ENCODE assay signal across 8 cellular contexts in the genomic region with DNA sequence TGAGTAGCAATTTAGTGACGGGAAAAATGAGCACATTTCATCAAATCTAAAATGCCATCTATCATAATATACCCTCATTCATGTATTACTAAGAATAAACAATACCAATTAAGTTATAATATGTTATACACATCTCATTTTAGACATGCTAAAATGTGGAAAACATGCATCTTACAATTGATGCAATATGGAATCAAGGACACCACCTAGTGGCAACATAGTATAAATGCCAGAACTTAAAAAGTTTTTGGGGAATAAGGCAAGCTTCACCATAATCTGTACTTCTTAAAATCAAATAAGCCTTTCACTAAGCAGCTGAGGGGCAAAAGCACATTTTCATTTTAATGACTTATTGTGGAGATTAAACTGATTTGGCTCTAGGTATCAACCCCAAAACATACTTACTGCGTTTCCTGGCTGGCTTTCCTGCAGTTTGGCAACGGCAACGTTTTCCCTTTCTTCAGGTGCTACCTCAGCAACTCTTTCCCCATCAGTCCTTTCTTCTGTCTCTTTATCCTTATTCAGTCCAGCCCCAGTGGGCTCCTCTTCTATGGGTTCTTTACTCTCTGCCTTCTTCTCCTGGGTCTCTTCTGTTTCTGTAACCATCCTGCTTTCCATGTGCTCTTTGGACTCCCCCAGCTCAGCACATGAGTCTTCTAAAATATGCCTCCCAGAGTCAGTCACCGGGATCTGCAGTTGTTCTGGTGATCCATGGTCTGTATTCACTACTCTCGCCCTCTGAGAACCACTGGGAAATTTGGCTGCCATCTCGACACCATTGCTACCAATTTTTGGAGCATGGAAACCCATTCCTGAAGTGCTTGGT. TPM values are rescaled to one million over a fixed set of nuclear protein-coding genes. Genes with fewer than 3 reads are reported as not detected.
DNase-seq lines count a peak whose midpoint lies in the region; ATAC-seq, FAIRE-seq and TF ChIP-seq lines count a peak whose summit lies in the region.

No MANE protein-coding gene starts in this region.

- peaks cover 68% of the 10 kb centered on the region for H3K79me2 ChIP-seq in K562 (ENCODE audit: control insufficient read depth, insufficient read depth, low read length)

- peak; percentile 62 to 74 for TF ChIP-seq RAD21 in K562 (CRISPR knock-in tag; conservative IDR thresholded peaks at IDR 0.05 in 1 of 2, IDR thresholded peaks at IDR 0.05 in 1 of 2)

- BruUV-seq in K562 (replicated peaks; lab: Mats Ljungman, UMichigan) = no TSS peak

- H3K36me3 ChIP-seq in K562 (ENCODE audit: control insufficient read depth, insufficient read depth, low read length) (peaks cover 97% of the 10 kb centered on the region), lower lobe of right lung (peaks cover 100% of the 10 kb centered on the region)

- FAIRE-seq in K562 (lab: Jason Lieb, UNC) = peak; percentile 75

- H3K9ac ChIP-seq in K562 (ENCODE audit: insufficient read depth in 1 of 2, low read depth in 2 of 2, low read length in 2 of 2) = no peak overlapping the region; a peak in 1 of 4 replicates

- CTCF ChIA-PET in K562 (lab: Yijun Ruan, JAX; ENCODE audit: low intra/inter-chr PET ratio) = interaction anchor here (0.6 to 5.2 kb wide), 8 partner anchors 11 to 512 kb away, joined by 3 to 36 read pairs (median 3); a partner anchor contains a TSS

- no peaks in the 10 kb centered on the region for H3K27me3 ChIP-seq in K562 (ENCODE audit: control insufficient read depth in 2 of 2, insufficient read depth in 2 of 2, low read length in 2 of 2)
- no peaks in the 10 kb centered on the region for H3K27me3 ChIP-seq in lower lobe of right lung (ENCODE audit: low read depth)

- TF ChIP-seq POLR2A in K562 (conservative IDR thresholded peaks at IDR 0.05) = no peak

- DNase-seq in GM04504 (ENCODE audit: low read depth) (peak; percentile 12), NCI-H2196 (lab: John Stamatoyannopoulos, UW; ENCODE audit: unreplicated experiment) (peak; percentile 63), K562 (ENCODE audit: extremely low read depth in 1 of 4, low spot score in 3 of 4) (peak in 2 of 4 experiments; percentile 42 to 71), lower lobe of right lung (no peak), 8988T (no peak), SK-N-DZ (ENCODE audit: low spot score) (no peak), NCI-H526 treated with DMSO at 0.1 percent for 48 hours (lab: John Stamatoyannopoulos, UW) (no peak)

- no peaks in the 10 kb centered on the region for H3K4me1 ChIP-seq in K562 (replicated peaks in 1 of 2; ENCODE audit: control insufficient read depth in 2 of 2, insufficient read depth in 2 of 2, low read length in 2 of 2)
- H3K4me1 ChIP-seq in lower lobe of right lung = no peaks in the 10 kb centered on the region

- no peak overlapping the region for H3K4me3 ChIP-seq in K562
- H3K4me3 ChIP-seq in lower lobe of right lung = no peak overlapping the region

- ATAC-seq in K562 = peak; percentile 79
- ATAC-seq in lower lobe of right lung = peak in 1 of 2 donors; percentile 51

- no peak overlapping the region for H2AFZ ChIP-seq in K562 (ENCODE audit: low read depth, low read length)

- no peak overlapping the region for H3K27ac ChIP-seq in 22Rv1
- H3K27ac ChIP-seq in K562 (ENCODE audit: extremely low read depth, low read depth, low read length) = no peak overlapping the region; the same call in 2 of the 3 replicates
- no peak overlapping the region for H3K27ac ChIP-seq in lower lobe of right lung

- H4K20me1 ChIP-seq in K562 (replicated peaks; ENCODE audit: control insufficient read depth, insufficient read depth, low read length) = 0 out of 2 replicates have a peak, but pooled peaks cover 10% of the 10 kb centered on the region

- no peak overlapping the region for H3K4me2 ChIP-seq in K562 (ENCODE audit: insufficient read depth, low read length)

- no peaks in the 10 kb centered on the region for H3K9me1 ChIP-seq in K562 (ENCODE audit: control insufficient read depth, insufficient read depth, low read length)

- in situ Hi-C loops in K562 (cut with MboI) = loop anchor here (5.0 kb wide), 1 partner anchor 135 kb away; no protein-coding TSS in a partner anchor

- POLR2A ChIA-PET in K562 (lab: Yijun Ruan, JAX) = interaction anchor here (0.6 to 2.8 kb wide), 15 partner anchors 9 to 507 kb away, joined by 3 to 25 read pairs (median 4); a partner anchor contains a TSS

- intact Hi-C loops in K562 (cut with micrococcal nuclease) (no loop called here), lower lobe of right lung (cut with DNase I) (no loop called here)

- H3K9me3 ChIP-seq in K562 (replicated peaks; ENCODE audit: control insufficient read depth, insufficient read depth, low read depth, low read length) (peaks cover 8% of the 10 kb centered on the region), lower lobe of right lung (no peaks in the 10 kb centered on the region)

- TF ChIP-seq CTCF in 22Rv1 (IDR thresholded peaks at IDR 0.05) = peak; percentile 96
- peak; percentile 62 to 82 (median 68); a peak in 5 of 6 replicates for TF ChIP-seq CTCF in K562 (IDR thresholded peaks at IDR 0.05 in 2 of 3, conservative IDR thresholded peaks at IDR 0.05 in 1 of 3; ENCODE audit: insufficient read depth in 2 of 3, low read depth in 1 of 3, low read length in 3 of 3)
- peak; percentile 73 for TF ChIP-seq CTCF in lower lobe of right lung (IDR thresholded peaks at IDR 0.05)

- no peak for TF ChIP-seq EP300 in K562 (IDR thresholded peaks at IDR 0.05; ENCODE audit: low read length)

- 74% methylated on average over 7 of the region's 7 CpGs for WGBS in K562 (ENCODE audit: insufficient coverage, low coverage, missing lambda C conversion rate)

TF ChIP-seq in K562, 482 proteins besides CTCF, POLR2A, EP300 and RAD21 (continues in another document):
- TF ChIP-seq NRF1 (conservative IDR thresholded peaks at IDR 0.05 in 1 of 2, IDR thresholded peaks at IDR 0.05 in 1 of 2) (no peak), CHD4 (IDR thresholded peaks at IDR 0.05; ENCODE audit: insufficient read depth, insufficient replicate concordance, low read depth, low read length, poor library complexity, severe bottlenecking) (no peak), PHF21A (IDR thresholded peaks at IDR 0.05; ENCODE audit: borderline replicate concordance, low read depth) (no peak), C11orf30 (IDR thresholded peaks at IDR 0.05; ENCODE audit: low read depth) (peak; percentile 24), ZNF316 (IDR thresholded peaks at IDR 0.05) (peak; percentile 21; the same call in 1 of the 2 replicates), FOXK2 (conservative IDR thresholded peaks at IDR 0.05 in 1 of 2, IDR thresholded peaks at IDR 0.05 in 1 of 2; ENCODE audit: low read depth in 2 of 2) (0 out of 4 replicates have a peak, but pooled peaks of 1 of the 2 experiments have one; percentile 39), HNRNPH1 (optimal IDR thresholded peaks at IDR 0.05; ENCODE audit: low read depth, low read length) (no peak), SOX6 (IDR thresholded peaks at IDR 0.05) (no peak), TBP (optimal IDR thresholded peaks at IDR 0.05; ENCODE audit: low read depth, low read length) (no peak), ZZZ3 (IDR thresholded peaks at IDR 0.05) (0 out of 2 replicates have a peak, but pooled peaks have one; percentile 52), ZNF445 (CRISPR knock-in tag; IDR thresholded peaks at IDR 0.05; ENCODE audit: low read depth) (no peak)

RNA-seq across cellular contexts. Expression of a gene that starts 11.4 kb away (rescaled TPM):
- 30.3 and 54.4 TPM in 2 replicates for total RNA-seq in K562 (2011; cell fraction: chromatin; rRNA removed; ENCODE audit: low replicate concordance)
- 21.3 and 22.5 TPM in 2 replicates for total RNA-seq in K562 (2011; cell fraction: nucleolus; rRNA removed)
- total RNA-seq in K562 (2011; cell fraction: nucleoplasm; rRNA removed) = 40.9 and 49.1 TPM in 2 replicates
- total RNA-seq in K562 (2014; rRNA removed) (44.9 and 46.0 TPM in 2 replicates), K562 (2014; rRNA removed; fragmentation: Illumina TruSeq; extraction: Trizol) (62.3 and 72.5 TPM in 2 replicates), K562 (2015; rRNA removed; fragmentation: Illumina TruSeq; extraction: Trizol) (42.7 and 43.0 TPM in 2 replicates), K562 (2021) (45.3 and 50.5 TPM in 2 replicates), lower lobe of right lung (18.4 TPM)
- polyA plus RNA-seq in K562 (2011; rRNA removed) (35.6 and 49.1 TPM in 2 replicates), K562 (2014; fragmentation: Illumina TruSeq; extraction: Trizol) (35.7 and 39.9 TPM in 2 replicates), K562 (2014; fragmentation: Nextera tagmentation; extraction: Ambion mirVana) (10 to 100 TPM; 14.3 to 19.3 TPM), K562 (2014; rRNA removed) (44.6 and 46.1 TPM in 2 replicates)
- 19.9 and 37.9 TPM in 2 replicates for polyA plus RNA-seq in K562 (2011; cell fraction: cytosol; rRNA removed)
- polyA plus RNA-seq in K562 (2011; cell fraction: nucleus; rRNA removed) = 10.7 and 11.3 TPM in 2 replicates
- polyA plus RNA-seq in K562 (2012) = 13.2 and 19.6 TPM in 2 replicates
- polyA minus RNA-seq in K562 (2011; rRNA and poly(A)+ RNA removed) = 55.7 and 62.4 TPM in 2 replicates
- 24.8 and 29.7 TPM in 2 replicates for polyA minus RNA-seq in K562 (2011; cell fraction: cytosol; rRNA and poly(A)+ RNA removed)
- polyA minus RNA-seq in K562 (2011; cell fraction: nucleus; rRNA and poly(A)+ RNA removed) = 11.2 and 15.9 TPM in 2 replicates
- 15.7 and 18.0 TPM in 2 replicates for polyA plus RNA-seq in SK-N-DZ (2014; cell fraction: cytosol; rRNA removed)
- polyA plus RNA-seq in SK-N-DZ (2014; cell fraction: nucleus; rRNA removed) = 5.6 and 6.2 TPM in 2 replicates

RNA-seq across cellular contexts. Expression of a gene that starts 46.7 kb away (rescaled TPM):
- 0.23 TPM in 1 of 2 replicates, not detected in the other for total RNA-seq in K562 (2011; cell fraction: chromatin; rRNA removed; ENCODE audit: low replicate concordance)
- total RNA-seq in K562 (2011; cell fraction: nucleolus; rRNA removed) = not detected in 2 replicates
- total RNA-seq in K562 (2011; cell fraction: nucleoplasm; rRNA removed) = 0.29 TPM in 1 of 2 replicates, not detected in the other
- total RNA-seq in K562 (2014; rRNA removed) (0.08 and 0.14 TPM in 2 replicates), K562 (2014; rRNA removed; fragmentation: Illumina TruSeq; extraction: Trizol) (not detected in 2 replicates), K562 (2015; rRNA removed; fragmentation: Illumina TruSeq; extraction: Trizol) (not detected in 2 replicates), K562 (2021) (not detected in 2 replicates), lower lobe of right lung (1.2 TPM)
- polyA plus RNA-seq in K562 (2011; rRNA removed) (0.04 and 0.07 TPM in 2 replicates), K562 (2014; fragmentation: Illumina TruSeq; extraction: Trizol) (not detected in 2 replicates), K562 (2014; fragmentation: Nextera tagmentation; extraction: Ambion mirVana) (not detected), K562 (2014; rRNA removed) (0.78 TPM in 1 of 2 replicates, not detected in the other)
- polyA plus RNA-seq in K562 (2011; cell fraction: cytosol; rRNA removed) = 0.03 and 0.06 TPM in 2 replicates
- 0.06 TPM in 1 of 2 replicates, not detected in the other for polyA plus RNA-seq in K562 (2011; cell fraction: nucleus; rRNA removed)
- polyA plus RNA-seq in K562 (2012) = 0.04 TPM in 2 replicates
- polyA minus RNA-seq in K562 (2011; rRNA and poly(A)+ RNA removed) = not detected in 2 replicates
- polyA minus RNA-seq in K562 (2011; cell fraction: cytosol; rRNA and poly(A)+ RNA removed) = not detected in 2 replicates
- not detected in 2 replicates for polyA minus RNA-seq in K562 (2011; cell fraction: nucleus; rRNA and poly(A)+ RNA removed)
- 1.4 and 2.0 TPM in 2 replicates for polyA plus RNA-seq in SK-N-DZ (2014; cell fraction: cytosol; rRNA removed)
- polyA plus RNA-seq in SK-N-DZ (2014; cell fraction: nucleus; rRNA removed) = 0.38 and 0.92 TPM in 2 replicates

Comparison
In these comparisons a context has a peak if more than half of its experiments do, and no peak if none do; other contexts are left out.
1. DNase-seq: peak in GM04504 (single experiment) and NCI-H2196 (single experiment); none in lower lobe of right lung (single experiment), 8988T (single experiment), SK-N-DZ (single experiment) and NCI-H526 treated with DMSO at 0.1 percent for 48 hours (single experiment).
2. Peak in every context shown above with its lines, with median percentiles within 50 percentile points of each other: CTCF ChIP-seq.